10 cellular contexts compared by ENCODE assay signal in the genomic region with DNA sequence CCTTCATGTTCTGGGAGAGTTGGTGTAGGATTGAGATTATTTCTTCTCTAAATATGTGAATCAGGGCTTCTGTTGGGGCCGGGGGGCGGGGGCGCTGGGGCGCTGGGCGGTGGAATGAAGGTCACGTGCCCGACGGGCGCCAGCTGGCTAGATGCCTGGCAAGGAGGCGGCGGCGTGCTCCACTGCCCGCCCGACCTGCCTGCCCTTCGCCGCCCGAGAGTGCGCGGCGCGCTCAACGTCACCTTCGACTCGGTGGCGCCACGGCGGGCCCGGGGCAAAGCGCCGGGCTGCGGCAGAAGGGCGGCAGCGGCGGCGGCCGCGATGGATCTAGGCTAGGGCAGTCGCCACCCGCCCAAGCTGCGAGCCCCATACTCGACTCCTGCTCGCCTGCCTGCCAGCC. TPM values are rescaled to one million over a fixed set of nuclear protein-coding genes. Genes with fewer than 3 reads are reported as not detected.
DNase-seq lines count a peak whose midpoint lies in the region; ATAC-seq, FAIRE-seq and TF ChIP-seq lines count a peak whose summit lies in the region.
"Had no signal": no experiment of that assay in that cellular context is flagged by ENCODE, and none has a peak within 500 bp of the region (broad histone marks: within the 10 kb centered on the region; RNA-seq: fewer than 3 reads in every experiment).

No MANE protein-coding gene starts in this region.

- WGBS in GM23248 (ENCODE audit: low coverage in 1 of 2, low lambda C conversion rate in 2 of 2, missing lambda C conversion rate in 2 of 2), 2 experiments, result 4 to 5% methylated on average over 31 to 42 of the region's 42 CpGs
- WGBS in small intestine, 3 donors, result 1 to 7% (median 2%) methylated on average over 25 to 42 of the region's 42 CpGs

- H3K4me3 ChIP-seq in GM23248 (peak overlapping the region; percentile 42), RWPE2 (ENCODE audit: severe bottlenecking) (no peak overlapping the region), small intestine (ENCODE audit: low read depth in 1 of 2, low read length in 2 of 2) (peak overlapping the region in 1 of 2 donors; percentile 34)

- peaks cover 31 to 58% (median 46%) of the 10 kb centered on the region in 3 donors for H3K27me3 Mint-ChIP-seq in CD14-positive monocyte (ENCODE audit: low read depth in 3 of 3)

- no peak overlapping the region for H3K27ac Mint-ChIP-seq in CD14-positive monocyte

- H3K4me2 ChIP-seq in GM23248 (ENCODE audit: unreplicated experiment), result peak overlapping the region; percentile 20

- peak overlapping the region in 1 of 2 donors; percentile 76 for H3K4me3 Mint-ChIP-seq in CD14-positive monocyte

- DNase-seq in GM23248, result peak; percentile 34
- DNase-seq in RWPE2 (ENCODE audit: low spot score), result no peak
- no peak for DNase-seq in foreskin keratinocyte
- peak; percentile 35 for DNase-seq in small intestine
- no peak for DNase-seq in DMS153 (lab: John Stamatoyannopoulos, UW)
- DNase-seq in ecto neural progenitor cell (ENCODE audit: low spot score), result no peak
- no peak for DNase-seq in CD14-positive monocyte (ENCODE audit: low spot score)

- no peaks in the 10 kb centered on the region for H3F3A ChIP-seq in GM23248 (ENCODE audit: insufficient read depth)

- H3K36me3 ChIP-seq in GM23248 (ENCODE audit: low read depth), result no peaks in the 10 kb centered on the region
- no peaks in the 10 kb centered on the region for H3K36me3 ChIP-seq in RWPE2 (ENCODE audit: low read depth)
- no peaks in the 10 kb centered on the region for H3K36me3 ChIP-seq in small intestine (ENCODE audit: control insufficient read depth in 2 of 2, insufficient read depth in 2 of 2, low read length in 2 of 2)

- intact Hi-C loops in CD14-positive monocyte (cut with micrococcal nuclease), result no loop called here

- peak overlapping the region; percentile 53; the same call in 1 of the 2 replicates for H2AFZ ChIP-seq in GM23248

- H3K4me1 ChIP-seq in GM23248 (ENCODE audit: insufficient read depth) (no peaks in the 10 kb centered on the region), RWPE2 (ENCODE audit: insufficient read depth, poor library complexity, severe bottlenecking) (no peaks in the 10 kb centered on the region), foreskin keratinocyte (no peaks in the 10 kb centered on the region), small intestine (ENCODE audit: control insufficient read depth in 2 of 2, insufficient read depth in 1 of 2, low read depth in 1 of 2, low read length in 1 of 2) (no peaks in the 10 kb centered on the region)

- H3K9ac ChIP-seq in GM23248, result no peak overlapping the region

- no peaks in the 10 kb centered on the region for H3K27me3 ChIP-seq in GM23248 (replicated peaks; ENCODE audit: insufficient read depth)
- no peaks in the 10 kb centered on the region for H3K27me3 ChIP-seq in RWPE2 (ENCODE audit: insufficient read depth, poor library complexity, severe bottlenecking)
- peaks cover 13% of the 10 kb centered on the region for H3K27me3 ChIP-seq in foreskin keratinocyte
- H3K27me3 ChIP-seq in small intestine (ENCODE audit: control insufficient read depth in 2 of 2, insufficient read depth in 2 of 2, low read length in 2 of 2), result peaks cover 0 to 10% of the 10 kb centered on the region in 2 donors

- in situ Hi-C loops in GM23248 (cut with MboI), result no loop called here

- peaks cover 0 to 2% of the 10 kb centered on the region in 2 donors for H3K36me3 Mint-ChIP-seq in CD14-positive monocyte

- H4K20me1 ChIP-seq in GM23248 (ENCODE audit: insufficient read depth), result no peaks in the 10 kb centered on the region

- no peaks in the 10 kb centered on the region for H3K9me2 ChIP-seq in GM23248 (ENCODE audit: insufficient read depth)

- H3K79me2 ChIP-seq in GM23248 (ENCODE audit: insufficient read depth), result no peaks in the 10 kb centered on the region

- H3K9me3 ChIP-seq in GM23248 (ENCODE audit: low read depth), result no peaks in the 10 kb centered on the region
- no peaks in the 10 kb centered on the region for H3K9me3 ChIP-seq in RWPE2 (ENCODE audit: severe bottlenecking)
- H3K9me3 ChIP-seq in small intestine (ENCODE audit: control insufficient read depth, low read depth), result no peaks in the 10 kb centered on the region

- peaks cover 7% of the 10 kb centered on the region for H3K4me1 Mint-ChIP-seq in CD14-positive monocyte

- peaks cover 10 to 54% (median 41%) of the 10 kb centered on the region in 7 donors for H3K9me3 Mint-ChIP-seq in CD14-positive monocyte

- ATAC-seq in RWPE2 (ENCODE audit: low read depth) (peak; percentile 49; the same call in 2 of the 3 replicates), foreskin keratinocyte (peak; percentile 62), GM21381 (IDR thresholded peaks at IDR 0.05; ENCODE audit: unreplicated experiment) (no peak)
- ATAC-seq: Panc1 had no signal

- FAIRE-seq in small intestine (lab: Jason Lieb, UNC), result no peak

- TF ChIP-seq CTCF in RWPE2 (IDR thresholded peaks at IDR 0.05; ENCODE audit: poor library complexity, severe bottlenecking) (no peak), foreskin keratinocyte (conservative IDR thresholded peaks at IDR 0.05) (no peak), CD14-positive monocyte (IDR thresholded peaks at IDR 0.05) (no peak)

- no peak overlapping the region for H3K27ac ChIP-seq in GM23248
- H3K27ac ChIP-seq in RWPE2 (ENCODE audit: poor library complexity, severe bottlenecking), result no peak overlapping the region
- no peak overlapping the region for H3K27ac ChIP-seq in foreskin keratinocyte
- no peak overlapping the region for H3K27ac ChIP-seq in small intestine (ENCODE audit: low read depth in 1 of 2, low read length in 1 of 2)
- H3K27ac ChIP-seq: epithelial cell of prostate had no signal

RNA-seq across cellular contexts. Expression of a gene that starts 47.0 kb away (rescaled TPM):
- total RNA-seq in GM23248 (2014; rRNA removed; shearing (Covaris generic)), result not detected in 2 replicates
- polyA plus RNA-seq in GM23248 (2016; fragmentation: Nextera tagmentation; extraction: Ambion mirVana) (0.19 and 0.23 TPM in 2 replicates), foreskin keratinocyte (not detected in 2 replicates), small intestine (1 to 10 TPM in 1 of 3 donors, under 1 TPM in 1, not detected in 1; 0.22 to 1.2 TPM), CD14-positive monocyte (not detected)
- total RNA-seq in foreskin keratinocyte, result not detected in 2 replicates

RNA-seq across cellular contexts. Expression of a gene that starts 48.7 kb away (rescaled TPM):
- total RNA-seq in GM23248 (2014; rRNA removed; shearing (Covaris generic)), result 25.7 and 31.0 TPM in 2 replicates
- polyA plus RNA-seq in GM23248 (2016; fragmentation: Nextera tagmentation; extraction: Ambion mirVana) (22.9 and 24.0 TPM in 2 replicates), foreskin keratinocyte (22.4 and 24.5 TPM in 2 replicates), small intestine (10 to 100 TPM; 22.0 to 47.0 (median 43.5) TPM), CD14-positive monocyte (100 to 1,000 TPM; 167 to 174 TPM)
- 24.5 and 26.3 TPM in 2 replicates for total RNA-seq in foreskin keratinocyte

Comparison
In these comparisons a context has a peak if more than half of its experiments do, and no peak if none do; other contexts are left out.
1. DNase-seq: peak in GM23248 (single experiment) and small intestine (single experiment); none in RWPE2 (single experiment), foreskin keratinocyte (0 of 2), DMS153 (single experiment), ecto neural progenitor cell (single experiment) and CD14-positive monocyte (single experiment).